ENCODE assay signal across 21 cellular contexts in the genomic region with DNA sequence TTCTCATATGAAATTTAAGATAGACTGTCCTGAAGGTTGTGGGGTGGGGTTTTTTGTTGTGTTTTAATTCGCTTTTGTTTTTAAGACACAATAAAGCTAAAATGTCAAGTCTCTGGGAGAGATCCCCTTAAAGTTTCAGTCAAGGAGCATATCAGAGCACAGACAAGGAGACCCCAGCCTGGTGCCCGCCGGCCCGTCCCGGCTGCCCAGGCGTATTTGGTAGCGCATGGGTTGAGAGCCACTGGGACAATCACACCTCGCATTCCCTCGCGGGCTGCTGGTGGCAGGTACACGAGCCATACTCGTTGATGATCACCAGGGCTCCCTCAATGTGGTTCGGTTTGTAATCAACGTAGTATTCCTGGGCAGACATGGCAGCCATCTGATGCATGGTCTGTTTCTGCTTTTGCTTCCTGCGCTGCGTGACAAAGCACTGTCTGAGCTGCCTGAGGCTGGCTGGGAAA. TPM values are rescaled to one million over a fixed set of nuclear protein-coding genes. Genes with fewer than 3 reads are reported as not detected.
DNase-seq lines count a peak whose midpoint lies in the region; ATAC-seq, FAIRE-seq and TF ChIP-seq lines count a peak whose summit lies in the region.
"Had no signal": no experiment of that assay in that cellular context is flagged by ENCODE, and none has a peak within 500 bp of the region (broad histone marks: within the 10 kb centered on the region; RNA-seq: fewer than 3 reads in every experiment).

No MANE protein-coding gene starts in this region.

- H3K4me3 ChIP-seq in K562 = no peak overlapping the region
- peak overlapping the region; percentile 57 for H3K4me3 ChIP-seq in iPS-18c (ENCODE audit: insufficient read depth, low read depth, low read length)
- H3K4me3 ChIP-seq in trophoblast cell (ENCODE audit: low read depth, low read length) = no peak overlapping the region
- H3K4me3 ChIP-seq: MG63 had no signal

- no peak for TF ChIP-seq CTCF in GM10248 (IDR thresholded peaks at IDR 0.05; ENCODE audit: control extremely low read depth, extremely low read depth, low read depth, missing control alignments)
- TF ChIP-seq CTCF in K562 (IDR thresholded peaks at IDR 0.05 in 2 of 3, conservative IDR thresholded peaks at IDR 0.05 in 1 of 3; ENCODE audit: insufficient read depth in 2 of 3, low read depth in 1 of 3, low read length in 3 of 3) = no peak

- H3K27me3 ChIP-seq in K562 (ENCODE audit: control insufficient read depth in 2 of 2, insufficient read depth in 2 of 2, low read length in 2 of 2) (peaks cover 22 to 24% of the 10 kb centered on the region in 2 experiments), trophoblast cell (ENCODE audit: insufficient read depth, low read length) (peaks cover 32% of the 10 kb centered on the region)

- no peaks in the 10 kb centered on the region for H3K36me3 ChIP-seq in K562 (ENCODE audit: control insufficient read depth, insufficient read depth, low read length)
- no peaks in the 10 kb centered on the region for H3K36me3 ChIP-seq in trophoblast cell (ENCODE audit: control insufficient read depth in 1 of 2, insufficient read depth in 2 of 2, low read length in 2 of 2)
- H3K36me3 ChIP-seq: MG63 had no signal

- no peak overlapping the region for H2BK5ac ChIP-seq in trophoblast cell (ENCODE audit: low read depth, low read length, poor library complexity)

- WGBS in K562 (ENCODE audit: insufficient coverage, low coverage, missing lambda C conversion rate) = 5% methylated on average over 16 of the region's 16 CpGs
- WGBS in trophoblast cell (ENCODE audit: extremely low coverage, insufficient coverage, insufficient read length) = no CpG with 5 or more reads among the region's 16 CpGs

- H3K27ac ChIP-seq in K562 (ENCODE audit: extremely low read depth, low read depth, low read length) = no peak overlapping the region
- H3K27ac ChIP-seq in trophoblast cell (ENCODE audit: low read depth, low read length) = no peak overlapping the region

- no peak overlapping the region for H2AK5ac ChIP-seq in trophoblast cell (ENCODE audit: low read length)

- peak overlapping the region; percentile 62; the same call in 1 of the 2 replicates for H2AFZ ChIP-seq in K562 (ENCODE audit: low read depth, low read length)
- H2AFZ ChIP-seq in trophoblast cell (ENCODE audit: insufficient read depth, low read length, poor library complexity) = no peak overlapping the region

- H3K4me2 ChIP-seq in K562 (ENCODE audit: insufficient read depth, low read length) (peak overlapping the region; percentile 36), trophoblast cell (ENCODE audit: low read length) (peak overlapping the region; percentile 11)

- no peaks in the 10 kb centered on the region for H3K79me1 ChIP-seq in trophoblast cell (ENCODE audit: low read length)

- no peak overlapping the region for H3K14ac ChIP-seq in trophoblast cell (ENCODE audit: low read length)

- peaks cover 0 to 23% of the 10 kb centered on the region in 2 experiments; a peak in 2 of 5 replicates for H3K4me1 ChIP-seq in K562 (replicated peaks in 1 of 2; ENCODE audit: control insufficient read depth in 2 of 2, insufficient read depth in 2 of 2, low read length in 2 of 2)
- H3K4me1 ChIP-seq in trophoblast cell (ENCODE audit: control insufficient read depth in 1 of 2, insufficient read depth in 2 of 2, low read length in 2 of 2) = peaks cover 6 to 9% of the 10 kb centered on the region in 2 experiments

- no peak overlapping the region for H3K4ac ChIP-seq in trophoblast cell (ENCODE audit: low read depth, low read length)

- DNase-seq in GM10248 (ENCODE audit: extremely low spot score) (peak; percentile 9), K562 (ENCODE audit: extremely low read depth in 1 of 4, low spot score in 3 of 4) (no peak), trophoblast cell (no peak), kidney glomerular epithelial cell (lab: John Stamatoyannopoulos, UW) (no peak)
- DNase-seq: activated CD8-positive, alpha-beta T cell treated with anti-CD3 and anti-CD28 coated beads for 36 hours; activated naive CD8-positive, alpha-beta T cell treated with anti-CD3 and anti-CD28 coated beads, Interleukin-2, amount 50 U/mL, for 24 hours; CD8-positive, alpha-beta memory T cell; central memory CD4-positive, alpha-beta T cell; HFFc6; MG63; NCI-H146; NCI-H226; RPMI8226; stimulated activated naive CD8-positive, alpha-beta T cell treated with anti-CD3 and anti-CD28 coated beads, Interleukin-15, Interleukin-2, amounts not matched to agents 100 U/mL and 50 U/mL, for 24 hours had no signal

- TF ChIP-seq RAD21 in K562 (CRISPR knock-in tag; conservative IDR thresholded peaks at IDR 0.05 in 1 of 2, IDR thresholded peaks at IDR 0.05 in 1 of 2) = no peak

- TF ChIP-seq POLR2A in K562 (conservative IDR thresholded peaks at IDR 0.05) = no peak

- POLR2A ChIA-PET in GM10248 (lab: Yijun Ruan, JAX) = no interaction called here
- POLR2A ChIA-PET in K562 (lab: Yijun Ruan, JAX) = interaction anchor here (0.7 kb wide), 1 partner anchor 72 kb away, joined by 3 read pairs; no protein-coding TSS in a partner anchor

- H3K9me3 ChIP-seq in K562 (replicated peaks; ENCODE audit: control insufficient read depth, insufficient read depth, low read depth, low read length) = no peaks in the 10 kb centered on the region
- no peaks in the 10 kb centered on the region for H3K9me3 ChIP-seq in iPS-18c (ENCODE audit: control insufficient read depth, insufficient read depth, low read length)
- peaks cover 5% of the 10 kb centered on the region for H3K9me3 ChIP-seq in trophoblast cell (ENCODE audit: insufficient read depth, low read depth, low read length)
- H3K9me3 ChIP-seq: MG63 had no signal

- H3K9ac ChIP-seq in K562 (ENCODE audit: insufficient read depth in 1 of 2, low read depth in 2 of 2, low read length in 2 of 2) (peak overlapping the region in 1 of 2 experiments; percentile 67; a peak in 1 of 4 replicates), trophoblast cell (ENCODE audit: low read length) (no peak overlapping the region)

- no peak overlapping the region for H4K8ac ChIP-seq in trophoblast cell (ENCODE audit: low read depth, low read length)

- no peak overlapping the region for H4K91ac ChIP-seq in trophoblast cell (ENCODE audit: low read depth, low read length)

- in situ Hi-C loops in K562 (cut with MboI) = no loop called here

- no peak overlapping the region for H2BK12ac ChIP-seq in trophoblast cell (ENCODE audit: low read length)

- no peak overlapping the region for H3K18ac ChIP-seq in trophoblast cell (ENCODE audit: low read length)

- H3K9me1 ChIP-seq in K562 (ENCODE audit: control insufficient read depth, insufficient read depth, low read length) = no peaks in the 10 kb centered on the region

- TF ChIP-seq EP300 in K562 (IDR thresholded peaks at IDR 0.05; ENCODE audit: low read length) = no peak

- CTCF ChIA-PET in GM10248 (lab: Yijun Ruan, JAX) (no interaction called here), K562 (lab: Yijun Ruan, JAX; ENCODE audit: low intra/inter-chr PET ratio) (no interaction called here)

- no peak overlapping the region for H4K12ac ChIP-seq in trophoblast cell (ENCODE audit: low read depth, low read length)

- H3K79me2 ChIP-seq in K562 (ENCODE audit: control insufficient read depth, insufficient read depth, low read length) (no peaks in the 10 kb centered on the region), trophoblast cell (ENCODE audit: control insufficient read depth, insufficient read depth, low read length, poor library complexity) (no peaks in the 10 kb centered on the region)

- FAIRE-seq in K562 (lab: Jason Lieb, UNC) = no peak
- FAIRE-seq: urothelium cell line had no signal

- H3K23ac ChIP-seq in trophoblast cell (ENCODE audit: low read length) = no peak overlapping the region

- no TSS peak for BruUV-seq in K562 (replicated peaks; lab: Mats Ljungman, UMichigan)

- H4K20me1 ChIP-seq in K562 (replicated peaks; ENCODE audit: control insufficient read depth, insufficient read depth, low read length) = no peaks in the 10 kb centered on the region

- ATAC-seq in K562 (no peak), HG03097 (IDR thresholded peaks at IDR 0.05; ENCODE audit: low FRiP score, unreplicated experiment) (no peak), HG03108 (IDR thresholded peaks at IDR 0.05; ENCODE audit: unreplicated experiment) (no peak), HG02938 (IDR thresholded peaks at IDR 0.05; ENCODE audit: unreplicated experiment) (no peak)
- ATAC-seq: activated CD8-positive, alpha-beta T cell treated with anti-CD3 and anti-CD28 coated beads for 36 hours; activated naive CD8-positive, alpha-beta T cell treated with anti-CD3 and anti-CD28 coated beads, Interleukin-2, amount 50 U/mL, for 24 hours; activated T-helper 17 cell treated with anti-CD3 and anti-CD28 coated beads, Interleukin-2, amount 50 U/mL, for 72 hours; stimulated activated naive CD8-positive, alpha-beta T cell treated with anti-CD3 and anti-CD28 coated beads, Interleukin-15, Interleukin-2, amounts not matched to agents 100 U/mL and 50 U/mL, for 24 hours had no signal

- no peak overlapping the region for H2BK120ac ChIP-seq in trophoblast cell (ENCODE audit: insufficient read depth, low read length, poor library complexity)

- intact Hi-C loops in K562 (cut with micrococcal nuclease) = no loop called here

RNA-seq across cellular contexts. Expression of a gene that starts 2.5 kb away (rescaled TPM):
- total RNA-seq in K562 (2011; cell fraction: chromatin; rRNA removed; ENCODE audit: low replicate concordance) = 0.28 and 0.37 TPM in 2 replicates
- total RNA-seq in K562 (2011; cell fraction: nucleolus; rRNA removed) = 0.26 and 0.33 TPM in 2 replicates
- total RNA-seq in K562 (2011; cell fraction: nucleoplasm; rRNA removed) = not detected in 2 replicates
- not detected in 2 replicates for total RNA-seq in K562 (2014; rRNA removed)
- not detected in 2 replicates for total RNA-seq in K562 (2014; rRNA removed; fragmentation: Illumina TruSeq; extraction: Trizol)
- total RNA-seq in K562 (2015; rRNA removed; fragmentation: Illumina TruSeq; extraction: Trizol) = 0.19 and 0.33 TPM in 2 replicates
- total RNA-seq in K562 (2021) = not detected in 2 replicates
- polyA plus RNA-seq in K562 (2011; rRNA removed) = 0.07 TPM in 1 of 2 replicates, not detected in the other
- 0.25 TPM in 1 of 2 replicates, not detected in the other for polyA plus RNA-seq in K562 (2011; cell fraction: cytosol; rRNA removed)
- 0.74 TPM in 1 of 2 replicates, not detected in the other for polyA plus RNA-seq in K562 (2011; cell fraction: nucleus; rRNA removed)
- polyA plus RNA-seq in K562 (2012) = 0.30 and 0.39 TPM in 2 replicates
- polyA plus RNA-seq in K562 (2014; fragmentation: Illumina TruSeq; extraction: Trizol) = not detected in 2 replicates
- not detected for polyA plus RNA-seq in K562 (2014; fragmentation: Nextera tagmentation; extraction: Ambion mirVana)
- 0.04 and 0.11 TPM in 2 replicates for polyA plus RNA-seq in K562 (2014; rRNA removed)
- polyA minus RNA-seq in K562 (2011; rRNA and poly(A)+ RNA removed) = not detected in 2 replicates
- polyA minus RNA-seq in K562 (2011; cell fraction: cytosol; rRNA and poly(A)+ RNA removed) = 0.38 TPM in 1 of 2 replicates, not detected in the other
- 0.13 TPM in 1 of 2 replicates, not detected in the other for polyA minus RNA-seq in K562 (2011; cell fraction: nucleus; rRNA and poly(A)+ RNA removed)
- polyA plus RNA-seq in trophoblast cell (2013) = 0.25 TPM in 2 replicates
- total RNA-seq: activated CD8-positive, alpha-beta T cell treated with anti-CD3 and anti-CD28 coated beads for 36 hours; activated T-helper 17 cell treated with anti-CD3 and anti-CD28 coated beads, Interleukin-2, amount 50 U/mL, for 72 hours; CD8-positive, alpha-beta memory T cell; HFFc6; lung microvascular endothelial cell had no signal
- polyA plus RNA-seq: CD8-positive, alpha-beta memory T cell had no signal
